ENCODE assay signal across 22 cellular contexts in the genomic region with DNA sequence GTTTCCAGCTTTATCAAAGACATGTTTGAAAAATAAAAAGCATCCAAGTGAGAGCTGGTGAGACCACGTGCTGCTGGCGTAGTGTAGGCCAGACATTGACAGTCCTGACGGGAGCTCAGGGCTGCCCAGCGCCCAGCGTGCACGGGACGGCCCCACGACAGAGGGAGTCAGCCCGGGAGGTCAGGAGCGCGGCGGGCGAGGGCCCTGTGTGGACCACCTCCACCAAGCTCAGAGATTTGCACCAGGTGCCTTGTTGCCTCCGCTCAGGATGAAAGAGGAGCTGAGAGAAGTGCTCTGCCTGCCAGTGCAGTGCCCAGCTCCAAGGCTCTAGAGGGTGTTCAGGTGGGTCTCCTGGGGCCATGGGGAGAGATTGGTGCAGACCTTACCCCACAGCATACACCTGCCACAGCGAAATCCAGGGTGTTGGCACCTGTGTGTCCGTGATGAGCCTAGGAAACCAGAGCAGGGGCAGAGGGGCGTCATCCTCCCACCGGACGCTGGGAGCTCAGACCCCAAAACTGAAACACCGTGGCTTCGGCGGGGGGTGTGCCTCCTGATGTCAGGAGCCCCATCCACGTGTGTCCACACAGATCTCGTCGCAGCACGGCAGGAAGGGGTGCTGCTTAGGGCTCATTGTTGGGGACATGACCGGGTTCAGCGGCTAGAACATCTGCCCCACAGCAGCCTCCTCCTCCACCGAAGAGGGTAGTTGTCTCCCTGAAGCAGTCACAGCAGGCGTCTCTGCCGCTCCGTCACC.
A peak's percentile ranks its signal among the peaks of the same experiment; 100 is the strongest.
DNase-seq lines count a peak whose midpoint lies in the region; ATAC-seq and TF ChIP-seq lines count a peak whose summit lies in the region.
"Had no signal": no experiment of that assay in that cellular context is flagged by ENCODE, and none has a peak within 500 bp of the region (broad histone marks: within the 10 kb centered on the region; RNA-seq: fewer than 3 reads in every experiment).

No MANE protein-coding gene starts in this region.

- ATAC-seq in memory B cell (ENCODE audit: low read depth) (no peak), upper lobe of right lung (no peak)

- TF ChIP-seq CTCF in upper lobe of right lung (IDR thresholded peaks at IDR 0.05) = no peak
- no peak for TF ChIP-seq CTCF in ovary (IDR thresholded peaks at IDR 0.05)

- H3K27ac Mint-ChIP-seq in activated CD4-positive, alpha-beta memory T cell treated with anti-CD3 and anti-CD28 coated beads for 36 hours = peak overlapping the region; percentile 2
- no peak overlapping the region for H3K27ac Mint-ChIP-seq in memory B cell

- DNase-seq in H7 (peak; percentile 33), memory B cell (ENCODE audit: low spot score in 2 of 2) (no peak), upper lobe of right lung (peak; percentile 57), iPS-NIHi11 (ENCODE audit: low spot score) (no peak), ovary (no peak)
- DNase-seq in activated CD4-positive, alpha-beta memory T cell treated with anti-CD3 and anti-CD28 coated beads for 36 hours = no peak
- no peak for DNase-seq in activated T-cell treated with anti-CD3 and anti-CD28 coated beads, Interleukin-2, amount 50 U/mL, for 48 hours
- DNase-seq: C1 segment of cervical spinal cord, Calu3, DMS79 treated with DMSO at 0.1 percent for 48 hours, GF-D8, GOT3, HCEC 1CT, KG1, MG63, NCI-H1694, NCI-H2081, NCI-H345, NCI-H524, NCI-H748 treated with DMSO at 0.1 percent for 48 hours, SIG-M5, SK-N-SH had no signal

- intact Hi-C loops in activated CD4-positive, alpha-beta memory T cell treated with anti-CD3 and anti-CD28 coated beads for 36 hours (cut with micrococcal nuclease) = no loop called here
- intact Hi-C loops in upper lobe of right lung (cut with DNase I) = no loop called here
- intact Hi-C loops in ovary (cut with DNase I) = no loop called here

- H3K36me3 ChIP-seq in H7 (replicated peaks; ENCODE audit: control insufficient read depth, insufficient read depth, low read length) = no peaks in the 10 kb centered on the region
- H3K36me3 ChIP-seq in upper lobe of right lung = peaks cover 34% of the 10 kb centered on the region
- no peaks in the 10 kb centered on the region for H3K36me3 ChIP-seq in ovary
- H3K36me3 ChIP-seq: MG63 had no signal

- H3K27me3 Mint-ChIP-seq in activated CD4-positive, alpha-beta memory T cell treated with anti-CD3 and anti-CD28 coated beads for 36 hours = peaks cover 1% of the 10 kb centered on the region
- peaks cover 4% of the 10 kb centered on the region for H3K27me3 Mint-ChIP-seq in memory B cell

- no peaks in the 10 kb centered on the region for H3K27me3 ChIP-seq in H7 (ENCODE audit: control insufficient read depth, insufficient read depth, low read length)
- H3K27me3 ChIP-seq in upper lobe of right lung = no peaks in the 10 kb centered on the region
- no peaks in the 10 kb centered on the region for H3K27me3 ChIP-seq in ovary
- H3K27me3 ChIP-seq: MG63 had no signal

- 93 to 94% (median 94%) methylated on average over 32 of the region's 32 CpGs for WGBS in ovary, 3 donors

- no peak overlapping the region for H3K4me3 Mint-ChIP-seq in activated CD4-positive, alpha-beta memory T cell treated with anti-CD3 and anti-CD28 coated beads for 36 hours
- H3K4me3 Mint-ChIP-seq in memory B cell = peak overlapping the region; percentile 14

- H3K4me1 Mint-ChIP-seq in activated CD4-positive, alpha-beta memory T cell treated with anti-CD3 and anti-CD28 coated beads for 36 hours (ENCODE audit: low read depth) = peaks cover 40% of the 10 kb centered on the region
- H3K4me1 Mint-ChIP-seq in memory B cell = peaks cover 11% of the 10 kb centered on the region

- H3K9me3 ChIP-seq in upper lobe of right lung (no peaks in the 10 kb centered on the region), ovary (no peaks in the 10 kb centered on the region)
- H3K9me3 ChIP-seq: MG63, SK-N-SH had no signal

- H3K27ac ChIP-seq in upper lobe of right lung (no peak overlapping the region), ovary (no peak overlapping the region)

- no peak for TF ChIP-seq POLR2A in ovary (IDR thresholded peaks at IDR 0.05)

- POLR2A ChIA-PET in activated CD4-positive, alpha-beta memory T cell treated with anti-CD3 and anti-CD28 coated beads for 36 hours (lab: Charles Lee) = no interaction called here

- H3K4me1 ChIP-seq in upper lobe of right lung = peaks cover 5% of the 10 kb centered on the region
- H3K4me1 ChIP-seq in ovary (ENCODE audit: insufficient read depth) = peaks cover 1% of the 10 kb centered on the region

- CTCF ChIA-PET in activated CD4-positive, alpha-beta memory T cell treated with anti-CD3 and anti-CD28 coated beads for 36 hours (lab: Charles Lee) = interaction anchor here (0.8 to 1.4 kb wide), 2 partner anchors 86 to 920 kb away, joined by 3 read pairs; no protein-coding TSS in a partner anchor

- TF ChIP-seq EP300 in ovary (IDR thresholded peaks at IDR 0.05) = no peak

- no peaks in the 10 kb centered on the region for H3K9me3 Mint-ChIP-seq in activated CD4-positive, alpha-beta memory T cell treated with anti-CD3 and anti-CD28 coated beads for 36 hours
- no peaks in the 10 kb centered on the region for H3K9me3 Mint-ChIP-seq in memory B cell

- H3K4me3 ChIP-seq in H7 (ENCODE audit: insufficient read depth, low read depth, low read length) = no peak overlapping the region
- no peak overlapping the region for H3K4me3 ChIP-seq in upper lobe of right lung
- no peak overlapping the region for H3K4me3 ChIP-seq in ovary
- H3K4me3 ChIP-seq: MG63 had no signal

- H3K36me3 Mint-ChIP-seq in activated CD4-positive, alpha-beta memory T cell treated with anti-CD3 and anti-CD28 coated beads for 36 hours = peaks cover 10% of the 10 kb centered on the region
- H3K36me3 Mint-ChIP-seq in memory B cell = peaks cover 8% of the 10 kb centered on the region

Comparison
In these comparisons a context has a peak if more than half of its experiments do, and no peak if none do; other contexts are left out.
1. DNase-seq: peak in H7 (single experiment) and upper lobe of right lung (single experiment); none in activated CD4-positive, alpha-beta memory T cell treated with anti-CD3 and anti-CD28 coated beads for 36 hours (single experiment), memory B cell (0 of 2), activated T-cell treated with anti-CD3 and anti-CD28 coated beads, Interleukin-2, amount 50 U/mL, for 48 hours (0 of 2), iPS-NIHi11 (single experiment) and ovary (0 of 5).